1 cellular context compared by ENCODE assay signal in genomic region chr14:102930753-102931579, GRCh38.
TF ChIP-seq lines count a peak whose summit lies in the region.

No MANE protein-coding gene starts in this region.

TF ChIP-seq in SK-N-SH, 30 proteins besides CTCF, POLR2A, EP300 and RAD21 (continued from another document):
- TF ChIP-seq ZBTB33 (IDR thresholded peaks at IDR 0.05; ENCODE audit: borderline replicate concordance, low read depth) (no peak), RFX5 (IDR thresholded peaks at IDR 0.05; ENCODE audit: low read length) (no peak), USF2 (IDR thresholded peaks at IDR 0.05; ENCODE audit: borderline replicate concordance, low read depth, low read length) (no peak), NFIC (IDR thresholded peaks at IDR 0.05; ENCODE audit: borderline replicate concordance) (no peak), TAF1 (IDR thresholded peaks at IDR 0.05; ENCODE audit: borderline replicate concordance, low read depth, low read length) (no peak), MEF2A (IDR thresholded peaks at IDR 0.05; ENCODE audit: borderline replicate concordance, low read depth) (no peak)
